Comparison of ENCODE assay signal across 23 cellular contexts in the genomic region with DNA sequence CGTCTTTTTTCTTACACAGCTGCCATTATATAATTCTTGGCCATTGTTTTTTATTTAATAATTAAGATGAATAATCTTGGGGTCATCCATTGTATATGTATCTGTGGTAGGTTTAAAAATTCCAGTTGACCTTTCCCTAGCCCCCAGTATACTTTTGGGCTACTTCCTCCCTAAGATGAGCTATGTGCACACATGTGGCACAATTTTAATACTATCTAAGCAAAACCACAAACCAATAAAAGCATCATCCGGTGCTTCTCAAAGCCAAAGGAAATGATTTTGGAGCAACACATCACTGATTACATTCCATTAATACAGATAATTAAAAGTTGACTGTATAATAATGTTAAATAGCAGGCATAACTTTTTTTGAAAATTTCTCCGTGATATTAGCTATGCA.
DNase-seq lines count a peak whose midpoint lies in the region; ATAC-seq and TF ChIP-seq lines count a peak whose summit lies in the region.
"Had no signal": no experiment of that assay in that cellular context is flagged by ENCODE, and none has a peak within 500 bp of the region (broad histone marks: within the 10 kb centered on the region; RNA-seq: fewer than 3 reads in every experiment).

No MANE protein-coding gene starts in this region.

- DNase-seq in EH (ENCODE audit: low read depth) (peak; percentile 66), KBM-7 (peak; percentile 9), NCI-H1048 (lab: John Stamatoyannopoulos, UW) (no peak), testis (no peak), GM23338 (ENCODE audit: low spot score) (no peak), DMS53 (lab: John Stamatoyannopoulos, UW) (no peak)
- DNase-seq in central memory CD8-positive, alpha-beta T cell (ENCODE audit: low spot score in 2 of 2), result no peak
- DNase-seq: AML-193, Calu3, DND-41, GDM1, Karpas-422, NCI-H1092, NCI-H1417 treated with DMSO at 0.1 percent for 48 hours, NCI-H1694 treated with DMSO at 0.1 percent for 48 hours, NCI-H2081, NCI-H2227 treated with DMSO at 0.1 percent for 48 hours, OCI-M1, Peyer's patch, SJCRH30 had no signal

- H3K4me3 ChIP-seq in BLaER1, result no peak overlapping the region
- H3K4me3 ChIP-seq in testis, result no peak overlapping the region
- H3K4me3 ChIP-seq in GM23338, result no peak overlapping the region
- H3K4me3 ChIP-seq: Peyer's patch, SJCRH30 had no signal

- H3K4me1 ChIP-seq in BLaER1, result peaks cover 66% of the 10 kb centered on the region
- no peaks in the 10 kb centered on the region for H3K4me1 ChIP-seq in testis
- peaks cover 5% of the 10 kb centered on the region; the same call in 1 of the 2 replicates for H3K4me1 ChIP-seq in GM23338 (ENCODE audit: insufficient read depth)
- H3K4me1 ChIP-seq: Peyer's patch, SJCRH30 had no signal

- TF ChIP-seq POLR2A in testis (IDR thresholded peaks at IDR 0.05), result no peak

- H3K9me3 ChIP-seq in BLaER1 (no peaks in the 10 kb centered on the region), testis (no peaks in the 10 kb centered on the region)
- H3K9me3 ChIP-seq: Peyer's patch, SJCRH30 had no signal

- intact Hi-C loops in testis (cut with DNase I; ENCODE audit: low total_unique reads), result no loop called here

- H3K9me2 ChIP-seq in GM23338 (ENCODE audit: insufficient read depth), result 0 out of 2 replicates have a peak, but pooled peaks cover 3% of the 10 kb centered on the region

- ATAC-seq in central memory CD8-positive, alpha-beta T cell (replicated peaks; ENCODE audit: extremely low read depth, poor library complexity, severe bottlenecking), result peak; percentile 19
- ATAC-seq in GM23338, result no peak

- peaks cover 4% of the 10 kb centered on the region for H3K36me3 Mint-ChIP-seq in central memory CD8-positive, alpha-beta T cell (ENCODE audit: insufficient read depth)
- no peaks in the 10 kb centered on the region for H3K36me3 Mint-ChIP-seq in GM23338 (ENCODE audit: low read depth)

- no peaks in the 10 kb centered on the region for H4K20me1 ChIP-seq in BLaER1
- no peaks in the 10 kb centered on the region for H4K20me1 ChIP-seq in GM23338 (replicated peaks; ENCODE audit: insufficient read depth)

- TF ChIP-seq CTCF in testis (IDR thresholded peaks at IDR 0.05) (no peak), GM23338 (conservative IDR thresholded peaks at IDR 0.05; ENCODE audit: low read depth in 2 of 2) (no peak)

- in situ Hi-C loops in KBM-7 (cut with MboI; ENCODE audit: low pct_unique_long_range_greater_than_20kb, low sequenced_read_pairs), result no loop called here

- H3K9me3 Mint-ChIP-seq in central memory CD8-positive, alpha-beta T cell, result no peaks in the 10 kb centered on the region
- H3K9me3 Mint-ChIP-seq in GM23338, result no peaks in the 10 kb centered on the region

- WGBS in testis, 2 donors, result 92 to 98% methylated on average over 3 of the region's 3 CpGs

- H3K27ac ChIP-seq in BLaER1 (no peak overlapping the region), testis (no peak overlapping the region), GM23338 (ENCODE audit: low read depth) (no peak overlapping the region)
- H3K27ac ChIP-seq: C4-2B, HL-60, Peyer's patch, SJCRH30 had no signal

- H3K27me3 ChIP-seq in BLaER1 (no peaks in the 10 kb centered on the region), testis (no peaks in the 10 kb centered on the region), GM23338 (ENCODE audit: insufficient read depth) (no peaks in the 10 kb centered on the region)
- H3K27me3 ChIP-seq: Peyer's patch, SJCRH30 had no signal

- H3K9ac ChIP-seq in BLaER1, result no peak overlapping the region

- H3K4me1 Mint-ChIP-seq in central memory CD8-positive, alpha-beta T cell, result peaks cover 31% of the 10 kb centered on the region
- H3K4me1 Mint-ChIP-seq in GM23338, result peaks cover 14% of the 10 kb centered on the region

- H3K27me3 Mint-ChIP-seq in central memory CD8-positive, alpha-beta T cell, result no peaks in the 10 kb centered on the region
- peaks cover 3% of the 10 kb centered on the region for H3K27me3 Mint-ChIP-seq in GM23338 (ENCODE audit: insufficient read depth, low read depth, poor library complexity)

- H3K79me2 ChIP-seq in GM23338 (replicated peaks; ENCODE audit: insufficient read depth), result no peaks in the 10 kb centered on the region

- no peaks in the 10 kb centered on the region for H3K36me3 ChIP-seq in BLaER1
- no peaks in the 10 kb centered on the region for H3K36me3 ChIP-seq in testis (ENCODE audit: low read depth, missing control alignments)
- no peaks in the 10 kb centered on the region for H3K36me3 ChIP-seq in GM23338 (ENCODE audit: insufficient read depth)
- H3K36me3 ChIP-seq: Peyer's patch, SJCRH30 had no signal

- H2AFZ ChIP-seq in GM23338, result no peak overlapping the region

- no peaks in the 10 kb centered on the region for H3F3A ChIP-seq in GM23338 (replicated peaks; ENCODE audit: low read depth)

- no peak overlapping the region for H3K4me3 Mint-ChIP-seq in central memory CD8-positive, alpha-beta T cell
- no peak overlapping the region for H3K4me3 Mint-ChIP-seq in GM23338

- H3K4me2 ChIP-seq in BLaER1 (peak overlapping the region; percentile 56), GM23338 (no peak overlapping the region)

- H3K27ac Mint-ChIP-seq in central memory CD8-positive, alpha-beta T cell (ENCODE audit: low read depth), result peak overlapping the region; percentile 38
- no peak overlapping the region for H3K27ac Mint-ChIP-seq in GM23338

TF ChIP-seq in GM23338, 12 proteins besides CTCF, POLR2A, EP300 and RAD21:
- TF ChIP-seq JUNB (IDR thresholded peaks at IDR 0.05; ENCODE audit: unreplicated experiment) (no peak), ZNF331 (CRISPR knock-in tag; IDR thresholded peaks at IDR 0.05; ENCODE audit: low read depth) (no peak), STAT1 (IDR thresholded peaks at IDR 0.05; ENCODE audit: unreplicated experiment) (no peak), NANOG (IDR thresholded peaks at IDR 0.05; ENCODE audit: borderline replicate concordance) (no peak), EZH2 (IDR thresholded peaks at IDR 0.05; ENCODE audit: low read depth, unreplicated experiment) (no peak)
- TF ChIP-seq, protein P1, sequence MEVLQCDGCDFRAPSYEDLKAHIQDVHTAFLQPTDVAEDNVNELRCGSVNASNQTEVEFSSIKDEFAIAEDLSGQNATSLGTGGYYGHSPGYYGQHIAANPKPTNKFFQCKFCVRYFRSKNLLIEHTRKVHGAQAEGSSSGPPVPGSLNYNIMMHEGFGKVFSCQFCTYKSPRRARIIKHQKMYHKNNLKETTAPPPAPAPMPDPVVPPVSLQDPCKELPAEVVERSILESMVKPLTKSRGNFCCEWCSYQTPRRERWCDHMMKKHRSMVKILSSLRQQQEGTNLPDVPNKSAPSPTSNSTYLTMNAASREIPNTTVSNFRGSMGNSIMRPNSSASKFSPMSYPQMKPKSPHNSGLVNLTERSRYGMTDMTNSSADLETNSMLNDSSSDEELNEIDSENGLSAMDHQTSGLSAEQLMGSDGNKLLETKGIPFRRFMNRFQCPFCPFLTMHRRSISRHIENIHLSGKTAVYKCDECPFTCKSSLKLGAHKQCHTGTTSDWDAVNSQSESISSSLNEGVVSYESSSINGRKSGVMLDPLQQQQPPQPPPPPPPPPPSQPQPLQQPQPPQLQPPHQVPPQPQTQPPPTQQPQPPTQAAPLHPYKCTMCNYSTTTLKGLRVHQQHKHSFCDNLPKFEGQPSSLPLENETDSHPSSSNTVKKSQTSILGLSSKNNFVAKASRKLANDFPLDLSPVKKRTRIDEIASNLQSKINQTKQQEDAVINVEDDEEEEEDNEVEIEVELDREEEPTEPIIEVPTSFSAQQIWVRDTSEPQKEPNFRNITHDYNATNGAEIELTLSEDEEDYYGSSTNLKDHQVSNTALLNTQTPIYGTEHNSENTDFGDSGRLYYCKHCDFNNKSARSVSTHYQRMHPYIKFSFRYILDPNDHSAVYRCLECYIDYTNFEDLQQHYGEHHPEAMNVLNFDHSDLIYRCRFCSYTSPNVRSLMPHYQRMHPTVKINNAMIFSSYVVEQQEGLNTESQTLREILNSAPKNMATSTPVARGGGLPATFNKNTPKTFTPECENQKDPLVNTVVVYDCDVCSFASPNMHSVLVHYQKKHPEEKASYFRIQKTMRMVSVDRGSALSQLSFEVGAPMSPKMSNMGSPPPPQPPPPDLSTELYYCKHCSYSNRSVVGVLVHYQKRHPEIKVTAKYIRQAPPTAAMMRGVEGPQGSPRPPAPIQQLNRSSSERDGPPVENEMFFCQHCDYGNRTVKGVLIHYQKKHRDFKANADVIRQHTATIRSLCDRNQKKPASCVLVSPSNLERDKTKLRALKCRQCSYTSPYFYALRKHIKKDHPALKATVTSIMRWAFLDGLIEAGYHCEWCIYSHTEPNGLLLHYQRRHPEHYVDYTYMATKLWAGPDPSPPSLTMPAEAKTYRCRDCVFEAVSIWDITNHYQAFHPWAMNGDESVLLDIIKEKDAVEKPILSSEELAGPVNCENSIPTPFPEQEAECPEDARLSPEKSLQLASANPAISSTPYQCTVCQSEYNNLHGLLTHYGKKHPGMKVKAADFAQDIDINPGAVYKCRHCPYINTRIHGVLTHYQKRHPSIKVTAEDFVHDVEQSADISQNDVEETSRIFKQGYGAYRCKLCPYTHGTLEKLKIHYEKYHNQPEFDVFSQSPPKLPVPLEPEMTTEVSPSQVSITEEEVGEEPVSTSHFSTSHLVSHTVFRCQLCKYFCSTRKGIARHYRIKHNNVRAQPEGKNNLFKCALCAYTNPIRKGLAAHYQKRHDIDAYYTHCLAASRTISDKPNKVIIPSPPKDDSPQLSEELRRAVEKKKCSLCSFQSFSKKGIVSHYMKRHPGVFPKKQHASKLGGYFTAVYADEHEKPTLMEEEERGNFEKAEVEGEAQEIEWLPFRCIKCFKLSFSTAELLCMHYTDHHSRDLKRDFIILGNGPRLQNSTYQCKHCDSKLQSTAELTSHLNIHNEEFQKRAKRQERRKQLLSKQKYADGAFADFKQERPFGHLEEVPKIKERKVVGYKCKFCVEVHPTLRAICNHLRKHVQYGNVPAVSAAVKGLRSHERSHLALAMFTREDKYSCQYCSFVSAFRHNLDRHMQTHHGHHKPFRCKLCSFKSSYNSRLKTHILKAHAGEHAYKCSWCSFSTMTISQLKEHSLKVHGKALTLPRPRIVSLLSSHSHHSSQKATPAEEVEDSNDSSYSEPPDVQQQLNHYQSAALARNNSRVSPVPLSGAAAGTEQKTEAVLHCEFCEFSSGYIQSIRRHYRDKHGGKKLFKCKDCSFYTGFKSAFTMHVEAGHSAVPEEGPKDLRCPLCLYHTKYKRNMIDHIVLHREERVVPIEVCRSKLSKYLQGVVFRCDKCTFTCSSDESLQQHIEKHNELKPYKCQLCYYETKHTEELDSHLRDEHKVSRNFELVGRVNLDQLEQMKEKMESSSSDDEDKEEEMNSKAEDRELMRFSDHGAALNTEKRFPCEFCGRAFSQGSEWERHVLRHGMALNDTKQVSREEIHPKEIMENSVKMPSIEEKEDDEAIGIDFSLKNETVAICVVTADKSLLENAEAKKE (CRISPR knock-in tag; IDR thresholded peaks at IDR 0.05), result no peak

Comparison
In these comparisons a context has a peak if more than half of its experiments do, and no peak if none do; other contexts are left out.
1. DNase-seq: peak in EH (single experiment) and KBM-7 (single experiment); none in central memory CD8-positive, alpha-beta T cell (0 of 2), NCI-H1048 (single experiment), testis (single experiment), GM23338 (single experiment) and DMS53 (single experiment).